10 cellular contexts compared by ENCODE assay signal in genomic region chr2:201148434-201148833, GRCh38. TPM values are rescaled to one million over a fixed set of nuclear protein-coding genes. Genes with fewer than 3 reads are reported as not detected.
A peak's percentile ranks its signal among the peaks of the same experiment; 100 is the strongest.
DNase-seq lines count a peak whose midpoint lies in the region; ATAC-seq and TF ChIP-seq lines count a peak whose summit lies in the region.
"Had no signal": no experiment of that assay in that cellular context is flagged by ENCODE, and none has a peak within 500 bp of the region (broad histone marks: within the 10 kb centered on the region; RNA-seq: fewer than 3 reads in every experiment).

No MANE protein-coding gene starts in this region.

- peaks cover 37% of the 10 kb centered on the region for H3K4me1 Mint-ChIP-seq in activated naive CD4-positive, alpha-beta T cell treated with anti-CD3 and anti-CD28 coated beads for 36 hours (ENCODE audit: low read depth)

- peaks cover 54% of the 10 kb centered on the region for H3K4me1 ChIP-seq in adipocyte (ENCODE audit: control insufficient read depth, insufficient read depth, low read length)
- H3K4me1 ChIP-seq in lung (ENCODE audit: control insufficient read depth in 2 of 2, insufficient read depth in 2 of 2, low read length in 2 of 2): peaks cover 10 to 38% of the 10 kb centered on the region in 2 donors
- H3K4me1 ChIP-seq in subcutaneous abdominal adipose tissue (ENCODE audit: control insufficient read depth in 5 of 5, insufficient read depth in 5 of 5, low read length in 5 of 5): peaks cover 4 to 41% (median 24%) of the 10 kb centered on the region in 5 donors

- H3K27ac Mint-ChIP-seq in activated naive CD4-positive, alpha-beta T cell treated with anti-CD3 and anti-CD28 coated beads for 36 hours: peak overlapping the region; percentile 17

- H3K9me3 Mint-ChIP-seq in activated naive CD4-positive, alpha-beta T cell treated with anti-CD3 and anti-CD28 coated beads for 36 hours: no peaks in the 10 kb centered on the region

- CTCF ChIA-PET in activated naive CD4-positive, alpha-beta T cell treated with anti-CD3 and anti-CD28 coated beads for 36 hours (lab: Charles Lee): interaction anchor here (0.8 to 1.2 kb wide), 3 partner anchors 10 to 84 kb away, joined by 3 to 6 read pairs (median 3); no protein-coding TSS in a partner anchor

- intact Hi-C loops in activated naive CD4-positive, alpha-beta T cell treated with anti-CD3 and anti-CD28 coated beads for 36 hours (cut with micrococcal nuclease): no loop called here

- ATAC-seq in lung (ENCODE audit: insufficient read depth, low FRiP score) (no peak), HG02610 (IDR thresholded peaks at IDR 0.05; ENCODE audit: unreplicated experiment) (no peak)

- H3K27ac ChIP-seq in lung (ENCODE audit: low read depth in 1 of 2, low read length in 1 of 2): peak overlapping the region; percentile 74 to 90
- peak overlapping the region; percentile 92 for H3K27ac ChIP-seq in subcutaneous abdominal adipose tissue (ENCODE audit: low read depth, low read length)
- H3K27ac ChIP-seq in substantia nigra (ENCODE audit: low read depth, low read length, poor library complexity, severe bottlenecking): no peak overlapping the region
- H3K27ac ChIP-seq: SK-N-MC had no signal

- H3K27me3 Mint-ChIP-seq in activated naive CD4-positive, alpha-beta T cell treated with anti-CD3 and anti-CD28 coated beads for 36 hours (ENCODE audit: low read depth): no peaks in the 10 kb centered on the region

- peaks cover 78% of the 10 kb centered on the region for H3K36me3 ChIP-seq in adipocyte (ENCODE audit: control insufficient read depth, insufficient read depth, low read length, severe bottlenecking)
- peaks cover 21 to 37% of the 10 kb centered on the region in 2 donors for H3K36me3 ChIP-seq in lung (ENCODE audit: control insufficient read depth in 2 of 2, insufficient read depth in 2 of 2, low read length in 2 of 2)
- peaks cover 39 to 75% (median 60%) of the 10 kb centered on the region in 5 donors for H3K36me3 ChIP-seq in subcutaneous abdominal adipose tissue (ENCODE audit: control insufficient read depth in 5 of 5, insufficient read depth in 5 of 5, low read length in 5 of 5)

- H3K9me3 ChIP-seq in adipocyte (ENCODE audit: control insufficient read depth, low read length) (no peaks in the 10 kb centered on the region), lung (ENCODE audit: control insufficient read depth in 2 of 2, insufficient read depth in 1 of 2, low read length in 1 of 2) (no peaks in the 10 kb centered on the region), subcutaneous abdominal adipose tissue (ENCODE audit: control insufficient read depth in 5 of 5, low read length in 5 of 5) (no peaks in the 10 kb centered on the region)

- peaks cover 35% of the 10 kb centered on the region for H3K36me3 Mint-ChIP-seq in activated naive CD4-positive, alpha-beta T cell treated with anti-CD3 and anti-CD28 coated beads for 36 hours (ENCODE audit: low read depth)

- peak overlapping the region; percentile 81 for H3K9ac ChIP-seq in adipocyte (ENCODE audit: low read length)
- peak overlapping the region in 2 of 5 donors; percentile 12 to 27 for H3K9ac ChIP-seq in subcutaneous abdominal adipose tissue (ENCODE audit: low read length in 5 of 5)

- H3K4me3 Mint-ChIP-seq in activated naive CD4-positive, alpha-beta T cell treated with anti-CD3 and anti-CD28 coated beads for 36 hours: no peak overlapping the region

- H3K4me3 ChIP-seq in adipocyte (ENCODE audit: low read length) (peak overlapping the region; percentile 52), lung (no peak overlapping the region), subcutaneous abdominal adipose tissue (ENCODE audit: low read depth in 1 of 5, low read length in 5 of 5) (no peak overlapping the region)
- H3K4me3 ChIP-seq: SK-N-MC had no signal

- no peak for TF ChIP-seq CTCF in lung (IDR thresholded peaks at IDR 0.05; ENCODE audit: control extremely low read depth, extremely low read depth)

- WGBS in lung, 2 donors: 84 to 94% methylated on average over 1 of the region's 1 CpG

- no peak for DNase-seq in activated naive CD4-positive, alpha-beta T cell treated with anti-CD3 and anti-CD28 coated beads for 36 hours
- no peak for DNase-seq in activated naive CD4-positive, alpha-beta T cell treated with Interleukin-2 at 50 U/mL for 16 hours
- no peak for DNase-seq in adipocyte (ENCODE audit: low read depth)
- no peak for DNase-seq in lung (ENCODE audit: low spot score)
- DNase-seq in substantia nigra (lab: John Stamatoyannopoulos, UW): no peak
- DNase-seq in effector CD8-positive, alpha-beta T cell (lab: John Stamatoyannopoulos, UW): no peak
- DNase-seq: effector CD4-positive, alpha-beta T cell had no signal

- H3K27me3 ChIP-seq in adipocyte (replicated peaks; ENCODE audit: control insufficient read depth, insufficient read depth, low read length): no peaks in the 10 kb centered on the region
- no peaks in the 10 kb centered on the region for H3K27me3 ChIP-seq in lung (ENCODE audit: control insufficient read depth, insufficient read depth)
- no peaks in the 10 kb centered on the region for H3K27me3 ChIP-seq in subcutaneous abdominal adipose tissue (ENCODE audit: control insufficient read depth in 5 of 5, insufficient read depth in 4 of 5, low read length in 5 of 5)

RNA-seq across cellular contexts. Expression of gene CFLAR, which starts 32.5 kb away (rescaled TPM):
- total RNA-seq in activated naive CD4-positive, alpha-beta T cell treated with anti-CD3 and anti-CD28 coated beads for 36 hours: 100 to 1,000 TPM; 214 to 222 TPM
- total RNA-seq in lung: 100 to 1,000 TPM; 294 to 345 TPM
- 100 to 1,000 TPM; 101 to 182 TPM for polyA plus RNA-seq in lung

RNA-seq across cellular contexts. Expression of gene CASP10, which starts 34.5 kb away (rescaled TPM):
- total RNA-seq in activated naive CD4-positive, alpha-beta T cell treated with anti-CD3 and anti-CD28 coated beads for 36 hours: 10 to 100 TPM; 22.0 to 22.1 TPM
- total RNA-seq in lung: 10 to 100 TPM; 24.3 to 74.4 TPM
- polyA plus RNA-seq in lung: 1 to 10 TPM; 8.9 to 9.1 TPM
